12 cellular contexts compared by ENCODE assay signal in genomic region chr14:35879141-35879648, GRCh38. TPM values are rescaled to one million over a fixed set of nuclear protein-coding genes. Genes with fewer than 3 reads are reported as not detected.
DNase-seq lines count a peak whose midpoint lies in the region; ATAC-seq and TF ChIP-seq lines count a peak whose summit lies in the region.
"Had no signal": no experiment of that assay in that cellular context is flagged by ENCODE, and none has a peak within 500 bp of the region (broad histone marks: within the 10 kb centered on the region; RNA-seq: fewer than 3 reads in every experiment).

No MANE protein-coding gene starts in this region.

- no peaks in the 10 kb centered on the region for H3K4me1 Mint-ChIP-seq in activated CD8-positive, alpha-beta T cell treated with anti-CD3 and anti-CD28 coated beads for 36 hours (ENCODE audit: low read depth)

- no peak overlapping the region for H4K8ac ChIP-seq in mesenchymal stem cell (ENCODE audit: low read length)

- H2BK12ac ChIP-seq in mesenchymal stem cell (ENCODE audit: low read length in 2 of 2) = no peak overlapping the region

- H3K27me3 ChIP-seq in BLaER1 (no peaks in the 10 kb centered on the region), brain microvascular endothelial cell (replicated peaks) (no peaks in the 10 kb centered on the region), mesenchymal stem cell (ENCODE audit: control insufficient read depth in 1 of 2, insufficient read depth in 1 of 2, low read length in 2 of 2) (no peaks in the 10 kb centered on the region), upper lobe of left lung (no peaks in the 10 kb centered on the region)
- H3K27me3 ChIP-seq: heart right ventricle, thyroid gland had no signal

- H3K79me1 ChIP-seq in mesenchymal stem cell (replicated peaks; ENCODE audit: low read length, poor library complexity, severe bottlenecking) = no peaks in the 10 kb centered on the region

- H2AFZ ChIP-seq in mesenchymal stem cell (ENCODE audit: low read depth, low read length) = no peak overlapping the region

- H3K9me3 ChIP-seq in BLaER1 = no peaks in the 10 kb centered on the region
- H3K9me3 ChIP-seq in mesenchymal stem cell (ENCODE audit: control insufficient read depth, low read length) = no peaks in the 10 kb centered on the region
- H3K9me3 ChIP-seq in upper lobe of left lung = no peaks in the 10 kb centered on the region
- H3K9me3 ChIP-seq: heart right ventricle, thyroid gland had no signal

- H2BK5ac ChIP-seq in mesenchymal stem cell (ENCODE audit: low read depth, low read length, poor library complexity, severe bottlenecking) = no peak overlapping the region

- no peak for TF ChIP-seq POLR2A in upper lobe of left lung (IDR thresholded peaks at IDR 0.05)

- H3K4me2 ChIP-seq in BLaER1 = peak overlapping the region; percentile 27
- H3K4me2 ChIP-seq in mesenchymal stem cell (ENCODE audit: low read length, poor library complexity, severe bottlenecking) = no peak overlapping the region

- in situ Hi-C loops in brain microvascular endothelial cell (cut with HindIII; ENCODE audit: low pct_ligation_motif_present, low sequenced_read_pairs) = no loop called here

- 17% methylated on average over 1 of the region's 2 CpGs for WGBS in mesenchymal stem cell
- WGBS in upper lobe of left lung, 2 donors = 28 to 37% methylated on average over 2 of the region's 2 CpGs

- no peak overlapping the region for H3K27ac Mint-ChIP-seq in activated CD8-positive, alpha-beta T cell treated with anti-CD3 and anti-CD28 coated beads for 36 hours
- H3K27ac Mint-ChIP-seq: activated CD4-positive, alpha-beta T cell treated with anti-CD3 and anti-CD28 coated beads, Interleukin-2, amount 10 ng/mL, durations not matched to agents 7 days and 5 days had no signal

- CTCF ChIA-PET in activated CD8-positive, alpha-beta T cell treated with anti-CD3 and anti-CD28 coated beads for 36 hours (lab: Charles Lee) = interaction anchor here (0.7 to 5.5 kb wide), 12 partner anchors 65 to 496 kb away, joined by 3 to 126 read pairs (median 4); no protein-coding TSS in a partner anchor

- no peak overlapping the region for H3K23ac ChIP-seq in mesenchymal stem cell (ENCODE audit: low read length in 2 of 2)

- H2BK120ac ChIP-seq in mesenchymal stem cell (ENCODE audit: low read depth, low read length) = no peak overlapping the region

- ATAC-seq in activated CD8-positive, alpha-beta T cell treated with anti-CD3 and anti-CD28 coated beads for 36 hours = no peak
- ATAC-seq in GM19455 (IDR thresholded peaks at IDR 0.05; ENCODE audit: unreplicated experiment) (no peak), upper lobe of left lung (ENCODE audit: low FRiP score in 2 of 2) (no peak)

- H3K27me3 Mint-ChIP-seq in activated CD8-positive, alpha-beta T cell treated with anti-CD3 and anti-CD28 coated beads for 36 hours = peaks cover 2% of the 10 kb centered on the region
- H3K27me3 Mint-ChIP-seq: activated CD4-positive, alpha-beta T cell treated with anti-CD3 and anti-CD28 coated beads, Interleukin-2, amount 10 ng/mL, durations not matched to agents 7 days and 5 days had no signal

- no peak overlapping the region for H3K4me3 ChIP-seq in BLaER1
- H3K4me3 ChIP-seq in brain microvascular endothelial cell (ENCODE audit: low read depth, low read length) = no peak overlapping the region
- H3K4me3 ChIP-seq in mesenchymal stem cell (ENCODE audit: insufficient read depth in 1 of 2, low read depth in 1 of 2, low read length in 2 of 2) = no peak overlapping the region
- H3K4me3 ChIP-seq in upper lobe of left lung = no peak overlapping the region
- H3K4me3 ChIP-seq: heart right ventricle, thyroid gland had no signal

- H3K27ac ChIP-seq in BLaER1 (no peak overlapping the region), brain microvascular endothelial cell (peak overlapping the region; percentile 75), mesenchymal stem cell (ENCODE audit: low read length, poor library complexity, severe bottlenecking) (peak overlapping the region; percentile 59), upper lobe of left lung (no peak overlapping the region)
- H3K27ac ChIP-seq: thyroid gland had no signal

- no peak overlapping the region for H2AK5ac ChIP-seq in mesenchymal stem cell (ENCODE audit: low read length, severe bottlenecking)

- no peak overlapping the region for H4K91ac ChIP-seq in mesenchymal stem cell (ENCODE audit: low read length)

- H3K9ac ChIP-seq in BLaER1 (no peak overlapping the region), mesenchymal stem cell (ENCODE audit: low read length) (peak overlapping the region; percentile 55)

- POLR2A ChIA-PET in activated CD8-positive, alpha-beta T cell treated with anti-CD3 and anti-CD28 coated beads for 36 hours (lab: Charles Lee) = no interaction called here

- intact Hi-C loops in activated CD8-positive, alpha-beta T cell treated with anti-CD3 and anti-CD28 coated beads for 36 hours (cut with micrococcal nuclease) = no loop called here

- H4K20me1 ChIP-seq in BLaER1 = no peaks in the 10 kb centered on the region

- H2BK15ac ChIP-seq in mesenchymal stem cell (ENCODE audit: low read depth, poor library complexity, severe bottlenecking) = no peak overlapping the region

- peaks cover 12% of the 10 kb centered on the region for H3K4me1 ChIP-seq in BLaER1
- no peaks in the 10 kb centered on the region for H3K4me1 ChIP-seq in mesenchymal stem cell (ENCODE audit: control insufficient read depth, insufficient read depth, low read depth, low read length)
- H3K4me1 ChIP-seq in upper lobe of left lung = peaks cover 5 to 22% (median 13%) of the 10 kb centered on the region in 4 donors

- H3K18ac ChIP-seq in mesenchymal stem cell (ENCODE audit: low read depth in 1 of 2, low read length in 2 of 2) = no peak overlapping the region

- no peak for TF ChIP-seq CTCF in brain microvascular endothelial cell (IDR thresholded peaks at IDR 0.05; ENCODE audit: low read depth, low read length, missing control alignments)
- TF ChIP-seq CTCF in activated CD8-positive, alpha-beta T cell treated with anti-CD3 and anti-CD28 coated beads for 36 hours (IDR thresholded peaks at IDR 0.05) = no peak
- TF ChIP-seq CTCF in upper lobe of left lung (IDR thresholded peaks at IDR 0.05) = no peak

- H3K4me3 Mint-ChIP-seq in activated CD8-positive, alpha-beta T cell treated with anti-CD3 and anti-CD28 coated beads for 36 hours = no peak overlapping the region
- H3K4me3 Mint-ChIP-seq: activated CD4-positive, alpha-beta T cell treated with anti-CD3 and anti-CD28 coated beads, Interleukin-2, amount 10 ng/mL, durations not matched to agents 7 days and 5 days had no signal

- no peaks in the 10 kb centered on the region for H3K36me3 Mint-ChIP-seq in activated CD8-positive, alpha-beta T cell treated with anti-CD3 and anti-CD28 coated beads for 36 hours (ENCODE audit: low read depth)

- no peak overlapping the region for H3K4ac ChIP-seq in mesenchymal stem cell (ENCODE audit: low read depth in 1 of 2, low read length in 2 of 2)

- H3K9me3 Mint-ChIP-seq in activated CD8-positive, alpha-beta T cell treated with anti-CD3 and anti-CD28 coated beads for 36 hours = no peaks in the 10 kb centered on the region
- H3K9me3 Mint-ChIP-seq: activated CD4-positive, alpha-beta T cell treated with anti-CD3 and anti-CD28 coated beads, Interleukin-2, amount 10 ng/mL, durations not matched to agents 7 days and 5 days had no signal

- no peak for TF ChIP-seq EP300 in upper lobe of left lung (IDR thresholded peaks at IDR 0.05)

- no peak overlapping the region for H3K14ac ChIP-seq in mesenchymal stem cell (ENCODE audit: low read length in 2 of 2)

- peak; percentile 59 to 64 for DNase-seq in Kasumi-1 (lab: John Stamatoyannopoulos, UW)
- no peak for DNase-seq in brain microvascular endothelial cell
- peak; percentile 79 for DNase-seq in mesenchymal stem cell
- DNase-seq in activated CD8-positive, alpha-beta T cell treated with anti-CD3 and anti-CD28 coated beads for 36 hours = no peak
- no peak for DNase-seq in HUDEP-2 (lab: John Stamatoyannopoulos, UW; ENCODE audit: unreplicated experiment in 76 of 76)
- DNase-seq in upper lobe of left lung = no peak
- DNase-seq: activated CD4-positive, alpha-beta T cell treated with anti-CD3 and anti-CD28 coated beads, Interleukin-2, amount 10 ng/mL, durations not matched to agents 7 days and 5 days; activated gamma-delta T cell had no signal

- H3K36me3 ChIP-seq in BLaER1 (no peaks in the 10 kb centered on the region), brain microvascular endothelial cell (replicated peaks) (no peaks in the 10 kb centered on the region), mesenchymal stem cell (ENCODE audit: control insufficient read depth in 1 of 2, insufficient read depth in 2 of 2, low read depth in 1 of 2, low read length in 2 of 2) (peaks cover 0 to 3% of the 10 kb centered on the region in 2 experiments), upper lobe of left lung (no peaks in the 10 kb centered on the region)
- H3K36me3 ChIP-seq: heart right ventricle, thyroid gland had no signal

RNA-seq across cellular contexts. Expression of gene BRMS1L, which starts 53.1 kb away (rescaled TPM):
- 8.8 TPM for polyA plus RNA-seq in mesenchymal stem cell (2013, experiment 1 of 2)
- polyA plus RNA-seq in mesenchymal stem cell (2013, experiment 2 of 2) = 9.8 TPM
- total RNA-seq in activated CD8-positive, alpha-beta T cell treated with anti-CD3 and anti-CD28 coated beads for 36 hours = 1 to 10 TPM; 4.3 to 5.5 TPM
- total RNA-seq in upper lobe of left lung = 10 to 100 TPM in 1 of 6 donors, 1 to 10 TPM in 5; 2.1 to 14.4 (median 6.7) TPM

Comparison
In these comparisons a context has a peak if more than half of its experiments do, and no peak if none do; other contexts are left out.
1. H3K27ac ChIP-seq: peak in brain microvascular endothelial cell (single experiment) and mesenchymal stem cell (single experiment); none in BLaER1 (single experiment) and upper lobe of left lung (0 of 4).
2. DNase-seq: peak in Kasumi-1 (2 of 2) and mesenchymal stem cell (single experiment); none in brain microvascular endothelial cell (single experiment), activated CD8-positive, alpha-beta T cell treated with anti-CD3 and anti-CD28 coated beads for 36 hours (single experiment), HUDEP-2 (0 of 76) and upper lobe of left lung (0 of 2).